Comparison of ENCODE assay signal across 27 cellular contexts in the genomic region with DNA sequence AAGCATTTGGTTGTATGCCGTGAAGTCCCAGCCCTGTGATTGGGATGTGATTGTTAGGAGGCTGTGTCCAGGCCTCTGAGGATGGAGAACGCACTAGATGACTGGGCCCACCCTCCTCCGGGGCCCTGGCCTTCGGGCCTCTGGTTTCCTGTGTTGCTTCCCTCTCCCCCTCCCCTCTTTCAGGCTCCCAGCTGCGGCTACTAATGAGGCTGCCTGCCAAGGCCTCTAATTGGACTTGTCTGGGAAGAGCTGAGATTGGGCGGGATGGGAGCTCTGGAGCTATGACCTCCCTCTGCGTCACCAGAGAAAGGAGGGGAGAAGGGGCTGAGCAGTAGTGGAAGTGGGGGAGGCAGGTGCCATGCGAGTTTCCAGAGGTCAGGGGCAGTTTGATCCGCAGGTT. TPM values are rescaled to one million over a fixed set of nuclear protein-coding genes. Genes with fewer than 3 reads are reported as not detected.
DNase-seq lines count a peak whose midpoint lies in the region; ATAC-seq and TF ChIP-seq lines count a peak whose summit lies in the region.
"Had no signal": no experiment of that assay in that cellular context is flagged by ENCODE, and none has a peak within 500 bp of the region (broad histone marks: within the 10 kb centered on the region; RNA-seq: fewer than 3 reads in every experiment).

No MANE protein-coding gene starts in this region.

- H3K9me3 Mint-ChIP-seq in type B pancreatic cell, result no peaks in the 10 kb centered on the region

- H3K4me3 Mint-ChIP-seq in type B pancreatic cell, result peak overlapping the region; percentile 70
- H3K4me3 Mint-ChIP-seq: CD14-positive monocyte had no signal

- H3K36me3 Mint-ChIP-seq in type B pancreatic cell, result no peaks in the 10 kb centered on the region
- H3K36me3 Mint-ChIP-seq: CD14-positive monocyte had no signal

- DNase-seq in Right ventricle myocardium superior (no peak), cardiac septum (ENCODE audit: low spot score) (no peak), SHP77 treated with DMSO at 0.1 percent for 48 hours (lab: John Stamatoyannopoulos, UW) (peak; percentile 18), islet precursor cell (peak; percentile 85), type B pancreatic cell (ENCODE audit: extremely low spot score, unreplicated experiment) (no peak), AG08396 (ENCODE audit: low spot score) (no peak)
- DNase-seq: activated CD4-positive, alpha-beta T cell treated with anti-CD3 and anti-CD28 coated beads, Interleukin-2, amount 50 U/mL, for 1 hour; activated CD8-positive, alpha-beta memory T cell treated with anti-CD3 and anti-CD28 coated beads, Interleukin-2, amount 50 U/mL, for 4 hours; dermis blood vessel endothelial cell; foreskin keratinocyte; mucosa of descending colon; NCI-H1105 treated with DMSO at 0.1 percent for 48 hours; NCI-H524 treated with DMSO at 0.1 percent for 48 hours; OCI-M1; spleen; stimulated activated CD4-positive, alpha-beta T cell treated with anti-CD3 and anti-CD28 coated beads, Interleukin-4, amount 100 ng/mL, for 4 hours; T-helper 2 cell had no signal

- ATAC-seq in Right ventricle myocardium superior (ENCODE audit: poor library complexity), result peak; percentile 18
- no peak for ATAC-seq in HG03196 (IDR thresholded peaks at IDR 0.05; ENCODE audit: unreplicated experiment)
- no peak for ATAC-seq in HG02588 (IDR thresholded peaks at IDR 0.05; ENCODE audit: unreplicated experiment)
- ATAC-seq: foreskin keratinocyte, mucosa of descending colon had no signal

- intact Hi-C loops in Right ventricle myocardium superior (cut with DNase I), result no loop called here
- intact Hi-C loops in cardiac septum (cut with DNase I), result no loop called here

- H3K4me1 Mint-ChIP-seq in type B pancreatic cell (ENCODE audit: unreplicated experiment), result peaks cover 30% of the 10 kb centered on the region

- peaks cover 52% of the 10 kb centered on the region for H3K27me3 Mint-ChIP-seq in type B pancreatic cell

- H3K27ac Mint-ChIP-seq in type B pancreatic cell, result peak overlapping the region; percentile 70
- H3K27ac Mint-ChIP-seq: CD14-positive monocyte had no signal

- no peak for TF ChIP-seq CTCF in type B pancreatic cell (conservative IDR thresholded peaks at IDR 0.05)

RNA-seq across cellular contexts. Expression of a gene that starts 9.9 kb away (rescaled TPM):
- not detected for total RNA-seq in Right ventricle myocardium superior
- total RNA-seq in cardiac septum, result not detected
- total RNA-seq in type B pancreatic cell (ENCODE audit: low replicate concordance), result not detected in 2 replicates
- total RNA-seq: A673, bronchial epithelial cell, dermis blood vessel endothelial cell, endothelial cell of umbilical vein, foreskin keratinocyte, G401, kidney epithelial cell, LHCN-M2, mucosa of descending colon, spleen, urinary bladder had no signal

RNA-seq across cellular contexts. Expression of a gene that starts 11.8 kb away (rescaled TPM):
- total RNA-seq in Right ventricle myocardium superior, result not detected
- total RNA-seq in cardiac septum, result not detected
- not detected in 2 replicates for total RNA-seq in type B pancreatic cell (ENCODE audit: low replicate concordance)
- total RNA-seq: A673, bronchial epithelial cell, dermis blood vessel endothelial cell, endothelial cell of umbilical vein, foreskin keratinocyte, kidney epithelial cell, LHCN-M2, mucosa of descending colon, spleen, urinary bladder had no signal

RNA-seq across cellular contexts. Expression of a gene that starts 25.3 kb away (rescaled TPM):
- total RNA-seq in Right ventricle myocardium superior, result not detected
- total RNA-seq in cardiac septum, result not detected
- total RNA-seq in type B pancreatic cell (ENCODE audit: low replicate concordance), result not detected in 2 replicates
- total RNA-seq: bronchial epithelial cell, dermis blood vessel endothelial cell, endothelial cell of umbilical vein, foreskin keratinocyte, G401, kidney epithelial cell, LHCN-M2, mucosa of descending colon, urinary bladder had no signal

RNA-seq across cellular contexts. Expression of a gene that starts 28.0 kb away (rescaled TPM):
- total RNA-seq in Right ventricle myocardium superior, result 1.8 TPM
- 1.6 TPM for total RNA-seq in cardiac septum
- total RNA-seq in type B pancreatic cell (ENCODE audit: low replicate concordance), result 0.19 TPM in 1 of 2 replicates, not detected in the other
- total RNA-seq: bronchial epithelial cell, foreskin keratinocyte, kidney epithelial cell had no signal

RNA-seq across cellular contexts. Expression of a gene that starts 38.3 kb away (rescaled TPM):
- 28.1 TPM for total RNA-seq in Right ventricle myocardium superior
- total RNA-seq in cardiac septum, result 24.2 TPM
- 83.1 and 93.3 TPM in 2 replicates for total RNA-seq in type B pancreatic cell (ENCODE audit: low replicate concordance)

Comparison
In these comparisons a context has a peak if more than half of its experiments do, and no peak if none do; other contexts are left out.
1. DNase-seq: peak in SHP77 treated with DMSO at 0.1 percent for 48 hours (single experiment) and islet precursor cell (single experiment); none in Right ventricle myocardium superior (single experiment), cardiac septum (single experiment), type B pancreatic cell (single experiment) and AG08396 (single experiment).